16 cellular contexts compared by ENCODE assay signal in the genomic region with DNA sequence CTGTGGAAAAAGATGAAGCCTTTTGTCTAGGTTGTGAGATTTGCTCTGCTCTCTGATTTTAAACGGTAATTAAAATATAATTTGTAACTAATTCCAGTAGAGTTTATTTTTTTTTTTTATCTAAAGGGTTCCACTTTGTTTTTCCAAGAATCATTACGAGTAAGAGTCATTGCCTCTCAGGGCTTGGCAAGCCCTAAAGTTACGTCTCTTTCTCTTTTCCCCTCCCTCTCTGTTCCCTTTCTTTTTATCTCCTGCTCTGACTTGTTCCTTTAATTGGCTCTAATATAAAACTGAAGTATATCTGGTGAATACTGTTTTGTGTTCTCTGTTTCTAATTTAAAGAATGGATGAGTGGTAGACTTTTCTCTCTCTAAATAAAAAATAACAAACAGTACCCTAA.
DNase-seq lines count a peak whose midpoint lies in the region; ATAC-seq, FAIRE-seq and TF ChIP-seq lines count a peak whose summit lies in the region.
"Had no signal": no experiment of that assay in that cellular context is flagged by ENCODE, and none has a peak within 500 bp of the region (broad histone marks: within the 10 kb centered on the region; RNA-seq: fewer than 3 reads in every experiment).

No MANE protein-coding gene starts in this region.

- no peak for FAIRE-seq in GM12892 (lab: Jason Lieb, UNC)

- no peak for ATAC-seq in natural killer cell treated with Interleukin-12 subunit alpha and Interleukin-12 subunit beta and Interleukin-15 and Interleukin-18, amount 100 ng/mL, for 72 hours
- ATAC-seq: natural killer cell had no signal

- peaks cover 26% of the 10 kb centered on the region for H3K4me1 Mint-ChIP-seq in HFFc6 (ENCODE audit: low read depth)
- no peaks in the 10 kb centered on the region for H3K4me1 Mint-ChIP-seq in natural killer cell treated with Interleukin-12 subunit alpha and Interleukin-12 subunit beta and Interleukin-15 and Interleukin-18, amount 100 ng/mL, for 72 hours (ENCODE audit: low read depth in 2 of 2)
- H3K4me1 Mint-ChIP-seq: memory B cell, natural killer cell had no signal

- H3K4me3 Mint-ChIP-seq in HFFc6: peak overlapping the region; percentile 58
- H3K4me3 Mint-ChIP-seq in natural killer cell treated with Interleukin-12 subunit alpha and Interleukin-12 subunit beta and Interleukin-15 and Interleukin-18, amount 100 ng/mL, for 72 hours: no peak overlapping the region
- H3K4me3 Mint-ChIP-seq: memory B cell; natural killer cell; T-helper 1 cell treated with Interleukin-12 subunit alpha and Interleukin-12 subunit beta and Interleukin-4 antibody, amounts not matched to agents 30 μg/mL and 1 μg/mL, for 36 hours had no signal

- TF ChIP-seq POLR2A in GM12892 (IDR thresholded peaks at IDR 0.05; ENCODE audit: low read depth, low read length): no peak

- H3K9me3 Mint-ChIP-seq in HFFc6: no peaks in the 10 kb centered on the region
- no peaks in the 10 kb centered on the region for H3K9me3 Mint-ChIP-seq in natural killer cell treated with Interleukin-12 subunit alpha and Interleukin-12 subunit beta and Interleukin-15 and Interleukin-18, amount 100 ng/mL, for 72 hours
- H3K9me3 Mint-ChIP-seq: memory B cell; T-helper 1 cell treated with Interleukin-12 subunit alpha and Interleukin-12 subunit beta and Interleukin-4 antibody, amounts not matched to agents 30 μg/mL and 1 μg/mL, for 36 hours had no signal

- DNase-seq in A172 (ENCODE audit: low spot score) (peak; percentile 11), HFFc6 (peak; percentile 1), fibroblast of gingiva (ENCODE audit: low read depth) (peak; percentile 55), left kidney (ENCODE audit: low read depth, low spot score) (peak; percentile 7), NCI-H2171 treated with DMSO at 0.1 percent for 48 hours (lab: John Stamatoyannopoulos, UW) (no peak), GM12892 (ENCODE audit: insufficient read length) (no peak), GM19238 (ENCODE audit: insufficient read length, low spot score) (no peak)
- no peak for DNase-seq in natural killer cell treated with Interleukin-12 subunit alpha and Interleukin-12 subunit beta and Interleukin-15 and Interleukin-18, amount 100 ng/mL, for 72 hours (ENCODE audit: low spot score)
- DNase-seq: Kasumi-1; natural killer cell; NCI-H146; stimulated activated CD4-positive, alpha-beta T cell treated with anti-CD3 and anti-CD28 coated beads, Interleukin-15, amount 100 ng/mL, for 24 hours; stimulated activated naive CD4-positive, alpha-beta T cell; upper lobe of left lung had no signal

- no peak overlapping the region; the same call in 1 of the 2 replicates for H3K27ac Mint-ChIP-seq in HFFc6
- H3K27ac Mint-ChIP-seq in natural killer cell treated with Interleukin-12 subunit alpha and Interleukin-12 subunit beta and Interleukin-15 and Interleukin-18, amount 100 ng/mL, for 72 hours: no peak overlapping the region
- H3K27ac Mint-ChIP-seq: memory B cell; natural killer cell; T-helper 1 cell treated with Interleukin-12 subunit alpha and Interleukin-12 subunit beta and Interleukin-4 antibody, amounts not matched to agents 30 μg/mL and 1 μg/mL, for 36 hours had no signal

- TF ChIP-seq CTCF in HFFc6 (IDR thresholded peaks at IDR 0.05): no peak

- no peaks in the 10 kb centered on the region for H3K27me3 Mint-ChIP-seq in HFFc6 (ENCODE audit: insufficient read depth)
- H3K27me3 Mint-ChIP-seq in natural killer cell treated with Interleukin-12 subunit alpha and Interleukin-12 subunit beta and Interleukin-15 and Interleukin-18, amount 100 ng/mL, for 72 hours: no peaks in the 10 kb centered on the region
- H3K27me3 Mint-ChIP-seq: memory B cell had no signal

- no peaks in the 10 kb centered on the region for H3K36me3 Mint-ChIP-seq in HFFc6 (ENCODE audit: low read depth)
- H3K36me3 Mint-ChIP-seq in natural killer cell treated with Interleukin-12 subunit alpha and Interleukin-12 subunit beta and Interleukin-15 and Interleukin-18, amount 100 ng/mL, for 72 hours: no peaks in the 10 kb centered on the region
- H3K36me3 Mint-ChIP-seq: memory B cell had no signal

Comparison
In these comparisons a context has a peak if more than half of its experiments do, and no peak if none do; other contexts are left out.
1. DNase-seq: peak in A172 (single experiment), HFFc6 (single experiment), fibroblast of gingiva (single experiment) and left kidney (single experiment); none in NCI-H2171 treated with DMSO at 0.1 percent for 48 hours (single experiment), GM12892 (single experiment), GM19238 (single experiment) and natural killer cell treated with Interleukin-12 subunit alpha and Interleukin-12 subunit beta and Interleukin-15 and Interleukin-18, amount 100 ng/mL, for 72 hours (single experiment).